In genomic region chr13:30410705-30411125, GRCh38 we compare ENCODE assay signal across 35 cellular contexts. TPM values are rescaled to one million over a fixed set of nuclear protein-coding genes. Genes with fewer than 3 reads are reported as not detected.
DNase-seq lines count a peak whose midpoint lies in the region; FAIRE-seq and TF ChIP-seq lines count a peak whose summit lies in the region.
"Had no signal": no experiment of that assay in that cellular context is flagged by ENCODE, and none has a peak within 500 bp of the region (broad histone marks: within the 10 kb centered on the region; RNA-seq: fewer than 3 reads in every experiment).

No MANE protein-coding gene starts in this region.

- H3K4me3 ChIP-seq in mammary epithelial cell (replicated peaks in 1 of 3; ENCODE audit: insufficient read depth in 1 of 3, low read depth in 2 of 3, low read length in 3 of 3): no peak overlapping the region
- H3K4me3 ChIP-seq in astrocyte (ENCODE audit: insufficient read depth, low read depth, low read length): no peak overlapping the region
- H3K4me3 ChIP-seq in neutrophil (ENCODE audit: low read depth in 1 of 2, low read length in 1 of 2): no peak overlapping the region
- no peak overlapping the region for H3K4me3 ChIP-seq in uterus
- H3K4me3 ChIP-seq in Caco-2 (ENCODE audit: low read depth, low read length): no peak overlapping the region
- H3K4me3 ChIP-seq: dorsolateral prefrontal cortex, GM12878, heart right ventricle, pancreas, right atrium auricular region, upper lobe of right lung had no signal

- no peaks in the 10 kb centered on the region for H3K9me3 Mint-ChIP-seq in MCF 10A (ENCODE audit: unreplicated experiment)
- no peaks in the 10 kb centered on the region for H3K9me3 Mint-ChIP-seq in astrocyte (ENCODE audit: unreplicated experiment)
- no peaks in the 10 kb centered on the region for H3K9me3 Mint-ChIP-seq in Caco-2 (ENCODE audit: unreplicated experiment)
- H3K9me3 Mint-ChIP-seq: activated CD4-positive, alpha-beta T cell treated with anti-CD3 and anti-CD28 coated beads, Interleukin-2, amount 10 ng/mL, durations not matched to agents 24 days and 14 days; activated naive CD4-positive, alpha-beta T cell treated with anti-CD3 and anti-CD28 coated beads, Interleukin-2, amount 10 ng/mL, durations not matched to agents 7 days and 5 days; activated T-cell treated with anti-CD3 and anti-CD28 coated beads, Interleukin-2, amount 50 U/mL, for 72 hours; H9; naive B cell had no signal

- H3K36me3 ChIP-seq in mammary epithelial cell (ENCODE audit: insufficient read depth, low read length) (no peaks in the 10 kb centered on the region), astrocyte (ENCODE audit: insufficient read depth, low read length) (no peaks in the 10 kb centered on the region), neutrophil (no peaks in the 10 kb centered on the region), uterus (no peaks in the 10 kb centered on the region), Caco-2 (ENCODE audit: control insufficient read depth, insufficient read depth, low read length) (no peaks in the 10 kb centered on the region)
- H3K36me3 ChIP-seq: heart right ventricle, pancreas, right atrium auricular region, upper lobe of right lung had no signal

- POLR2A ChIA-PET in MCF 10A (lab: Yijun Ruan, JAX) (interaction anchor here (7.6 kb wide), 1 partner anchor 9 kb away, joined by 53 read pairs; the partner anchor contains the start of gene UBE2L5), Caco-2 (lab: Charles Lee) (interaction anchor here (1.0 kb wide), 1 partner anchor 14 kb away, joined by 3 read pairs; no protein-coding TSS in a partner anchor)

- DNase-seq in MCF 10A (ENCODE audit: unreplicated experiment): no peak
- DNase-seq in mammary epithelial cell: no peak
- peak; percentile 27 for DNase-seq in astrocyte (ENCODE audit: low read depth)
- DNase-seq in uterus: no peak
- no peak for DNase-seq in stimulated activated CD4-positive, alpha-beta T cell treated with anti-CD3 and anti-CD28 coated beads, Interleukin-2, amount 100 ng/mL, for 24 hours
- DNase-seq in glomerular visceral epithelial cell (ENCODE audit: extremely low spot score): no peak
- no peak for DNase-seq in Caco-2
- DNase-seq: 8988T; activated CD4-positive, alpha-beta T cell treated with anti-CD3 and anti-CD28 coated beads, Interleukin-2, amount 10 ng/mL, durations not matched to agents 24 days and 14 days; activated naive CD4-positive, alpha-beta T cell treated with anti-CD3 and anti-CD28 coated beads, Interleukin-2, amount 10 ng/mL, durations not matched to agents 7 days and 5 days; activated T-cell treated with anti-CD3 and anti-CD28 coated beads, Interleukin-2, amount 50 U/mL, for 72 hours; anterior cingulate cortex; central memory CD4-positive, alpha-beta T cell; DND-41; dorsolateral prefrontal cortex; H9; heart right ventricle; Kasumi-1; left cardiac atrium; naive B cell; NCI-H1092; NCI-H1930; NCI-H345; NCI-H774; OCI-M1; pancreas; stimulated activated CD4-positive, alpha-beta T cell treated with anti-CD3 and anti-CD28 coated beads, Interleukin-12 subunit alpha, Interleukin-12 subunit beta, amount 100 ng/mL, for 4 hours; stimulated activated CD4-positive, alpha-beta T cell treated with anti-CD3 and anti-CD28 coated beads, Interleukin-4, amount 100 ng/mL, for 4 hours; stimulated activated naive CD8-positive, alpha-beta T cell treated with anti-CD3 and anti-CD28 coated beads, Interleukin-15, Interleukin-2, amounts not matched to agents 100 U/mL and 50 U/mL, for 24 hours; upper lobe of right lung had no signal

- H3K27ac ChIP-seq in mammary epithelial cell (ENCODE audit: insufficient read depth, low read depth, low read length): no peak overlapping the region
- H3K27ac ChIP-seq in astrocyte (ENCODE audit: low read depth, low read length): no peak overlapping the region
- peak overlapping the region; percentile 85 for H3K27ac ChIP-seq in neutrophil
- peak overlapping the region; percentile 94 to 96 for H3K27ac ChIP-seq in uterus
- H3K27ac ChIP-seq: pancreas, upper lobe of right lung, VCaP had no signal

- in situ Hi-C loops in mammary epithelial cell (cut with MboI; ENCODE audit: low sequenced_read_pairs in 2 of 2): no loop called here

- CTCF ChIA-PET in MCF 10A (lab: Yijun Ruan, JAX): interaction anchor here (0.6 to 0.7 kb wide), 3 partner anchors 14 to 271 kb away, joined by 3 to 4 read pairs (median 3); no protein-coding TSS in a partner anchor
- CTCF ChIA-PET in mammary epithelial cell (lab: Charles Lee; ENCODE audit: low non-redundant PET): no interaction called here
- CTCF ChIA-PET in Caco-2 (lab: Charles Lee): no interaction called here

- no peak overlapping the region for H3K9ac ChIP-seq in mammary epithelial cell (ENCODE audit: insufficient read depth, low read length)
- no peak overlapping the region for H3K9ac ChIP-seq in astrocyte (ENCODE audit: low read length)

- H3K4me1 Mint-ChIP-seq in MCF 10A (ENCODE audit: insufficient read depth, unreplicated experiment) (peaks cover 12% of the 10 kb centered on the region), astrocyte (ENCODE audit: low read depth, unreplicated experiment) (peaks cover 12% of the 10 kb centered on the region), Caco-2 (ENCODE audit: low read depth, unreplicated experiment) (no peaks in the 10 kb centered on the region)

- no peaks in the 10 kb centered on the region for H4K20me1 ChIP-seq in mammary epithelial cell (ENCODE audit: insufficient read depth, low read length)
- no peaks in the 10 kb centered on the region for H4K20me1 ChIP-seq in astrocyte (ENCODE audit: insufficient read depth, low read length)

- BruUV-seq in MCF 10A (replicated peaks; lab: Mats Ljungman, UMichigan) (no TSS peak), mammary epithelial cell (replicated peaks; lab: Mats Ljungman, UMichigan) (no TSS peak), Caco-2 (replicated peaks; lab: Mats Ljungman, UMichigan) (no TSS peak)

- H3K36me3 Mint-ChIP-seq in MCF 10A (ENCODE audit: insufficient read depth, unreplicated experiment) (peaks cover 5% of the 10 kb centered on the region), astrocyte (ENCODE audit: low read depth, unreplicated experiment) (no peaks in the 10 kb centered on the region), Caco-2 (ENCODE audit: insufficient read depth, unreplicated experiment) (peaks cover 5% of the 10 kb centered on the region)
- H3K36me3 Mint-ChIP-seq: naive B cell had no signal

- TF ChIP-seq CTCF in MCF 10A (IDR thresholded peaks at IDR 0.05; ENCODE audit: unreplicated experiment) (no peak), mammary epithelial cell (conservative IDR thresholded peaks at IDR 0.05 in 1 of 2, IDR thresholded peaks at IDR 0.05 in 1 of 2; ENCODE audit: extremely low read depth in 1 of 2, insufficient read depth in 1 of 2, low read depth in 1 of 2, low read length in 2 of 2) (no peak), astrocyte (IDR thresholded peaks at IDR 0.05; ENCODE audit: insufficient read depth, low read depth, low read length) (no peak), neutrophil (IDR thresholded peaks at IDR 0.05) (no peak), uterus (IDR thresholded peaks at IDR 0.05) (no peak), Caco-2 (IDR thresholded peaks at IDR 0.05; ENCODE audit: insufficient read depth in 1 of 2, low read depth in 1 of 2, low read length in 1 of 2, severe bottlenecking in 1 of 2, unreplicated experiment in 1 of 2) (no peak)

- H3K9me3 ChIP-seq in mammary epithelial cell (replicated peaks; ENCODE audit: insufficient read depth, low read length) (no peaks in the 10 kb centered on the region), astrocyte (ENCODE audit: insufficient read depth, low read depth, low read length) (no peaks in the 10 kb centered on the region), neutrophil (no peaks in the 10 kb centered on the region), uterus (no peaks in the 10 kb centered on the region), Caco-2 (no peaks in the 10 kb centered on the region)
- H3K9me3 ChIP-seq: heart right ventricle, pancreas, right atrium auricular region, upper lobe of right lung had no signal

- H3K4me3 Mint-ChIP-seq in MCF 10A (ENCODE audit: unreplicated experiment) (no peak overlapping the region), astrocyte (ENCODE audit: unreplicated experiment) (no peak overlapping the region), Caco-2 (ENCODE audit: unreplicated experiment) (no peak overlapping the region)
- H3K4me3 Mint-ChIP-seq: activated CD4-positive, alpha-beta T cell treated with anti-CD3 and anti-CD28 coated beads, Interleukin-2, amount 10 ng/mL, durations not matched to agents 24 days and 14 days; activated naive CD4-positive, alpha-beta T cell treated with anti-CD3 and anti-CD28 coated beads, Interleukin-2, amount 10 ng/mL, durations not matched to agents 7 days and 5 days; activated T-cell treated with anti-CD3 and anti-CD28 coated beads, Interleukin-2, amount 50 U/mL, for 72 hours; H9 had no signal

- dilution Hi-C loops in mammary epithelial cell (cut with HindIII; ENCODE audit: low sequenced_read_pairs): no loop called here

- TF ChIP-seq POLR2A in uterus (IDR thresholded peaks at IDR 0.05): no peak

- H3K79me2 ChIP-seq in mammary epithelial cell (ENCODE audit: insufficient read depth, low read length): no peaks in the 10 kb centered on the region
- H3K79me2 ChIP-seq in astrocyte (ENCODE audit: insufficient read depth, low read length): no peaks in the 10 kb centered on the region

- FAIRE-seq in astrocyte (lab: Jason Lieb, UNC): no peak
- FAIRE-seq: endothelial cell of umbilical vein, GM12878, pancreas had no signal

- H3K4me2 ChIP-seq in mammary epithelial cell (ENCODE audit: insufficient read depth, low read depth, low read length) (no peak overlapping the region), astrocyte (ENCODE audit: low read length) (peak overlapping the region; percentile 16)

- peak overlapping the region; percentile 63 for H3K27ac Mint-ChIP-seq in MCF 10A (ENCODE audit: low read depth, unreplicated experiment)
- no peak overlapping the region for H3K27ac Mint-ChIP-seq in astrocyte (ENCODE audit: unreplicated experiment)
- no peak overlapping the region for H3K27ac Mint-ChIP-seq in Caco-2 (ENCODE audit: unreplicated experiment)
- H3K27ac Mint-ChIP-seq: activated naive CD4-positive, alpha-beta T cell treated with anti-CD3 and anti-CD28 coated beads, Interleukin-2, amount 10 ng/mL, durations not matched to agents 7 days and 5 days; activated T-cell treated with anti-CD3 and anti-CD28 coated beads, Interleukin-2, amount 50 U/mL, for 72 hours; H9 had no signal

- WGBS in mammary epithelial cell (ENCODE audit: low coverage, missing lambda C conversion rate): 92% methylated on average over 2 of the region's 2 CpGs

- H3K27me3 Mint-ChIP-seq in MCF 10A (ENCODE audit: insufficient read depth, unreplicated experiment): no peaks in the 10 kb centered on the region
- H3K27me3 Mint-ChIP-seq in astrocyte (ENCODE audit: low read depth, unreplicated experiment): peaks cover 3% of the 10 kb centered on the region
- H3K27me3 Mint-ChIP-seq in Caco-2 (ENCODE audit: insufficient read depth, unreplicated experiment): no peaks in the 10 kb centered on the region
- H3K27me3 Mint-ChIP-seq: naive B cell had no signal

- intact Hi-C loops in MCF 10A (cut with micrococcal nuclease): loop anchor here (5.0 kb wide), 1 partner anchor 153 kb away; no protein-coding TSS in a partner anchor
- intact Hi-C loops in mammary epithelial cell (cut with micrococcal nuclease): no loop called here
- intact Hi-C loops in uterus (cut with DNase I; ENCODE audit: low total_unique reads): no loop called here
- intact Hi-C loops in Caco-2 (cut with micrococcal nuclease; ENCODE audit: unreplicated experiment): no loop called here

- H2AFZ ChIP-seq in mammary epithelial cell (ENCODE audit: low read depth, low read length) (no peak overlapping the region), astrocyte (ENCODE audit: low read depth, low read length) (no peak overlapping the region)

- H3K4me1 ChIP-seq in mammary epithelial cell (ENCODE audit: insufficient read depth, low read length): peaks cover 7% of the 10 kb centered on the region
- peaks cover 9% of the 10 kb centered on the region for H3K4me1 ChIP-seq in astrocyte (ENCODE audit: insufficient read depth, low read length)
- H3K4me1 ChIP-seq in neutrophil (ENCODE audit: control insufficient read depth in 1 of 2, insufficient read depth in 1 of 2, low read depth in 1 of 2, low read length in 1 of 2): peaks cover 63% of the 10 kb centered on the region in 2 experiments
- H3K4me1 ChIP-seq in uterus: peaks cover 5 to 8% of the 10 kb centered on the region in 2 donors
- H3K4me1 ChIP-seq in Caco-2: 0 out of 2 replicates have a peak, but pooled peaks cover 5% of the 10 kb centered on the region

- H3K27me3 ChIP-seq in mammary epithelial cell (ENCODE audit: insufficient read depth, low read length) (no peaks in the 10 kb centered on the region), astrocyte (ENCODE audit: insufficient read depth, low read length) (no peaks in the 10 kb centered on the region), neutrophil (no peaks in the 10 kb centered on the region), uterus (no peaks in the 10 kb centered on the region), Caco-2 (replicated peaks; ENCODE audit: control insufficient read depth, insufficient read depth, low read length) (no peaks in the 10 kb centered on the region)
- H3K27me3 ChIP-seq: dorsolateral prefrontal cortex, heart right ventricle, pancreas, right atrium auricular region, upper lobe of right lung had no signal

RNA-seq across cellular contexts. Expression of gene UBE2L5, which starts 11.6 kb away (rescaled TPM):
- total RNA-seq in MCF 10A (2022) (not detected in 2 replicates), mammary epithelial cell (not detected), astrocyte (not detected in 2 replicates), uterus (1 to 10 TPM in 1 of 4 donors, under 1 TPM in 1, not detected in 2; 0.21 to 2.8 TPM), Caco-2 (2022) (not detected in 2 replicates)
- polyA plus RNA-seq in mammary epithelial cell: not detected
- 0.67 TPM for polyA minus RNA-seq in mammary epithelial cell
- total RNA-seq: activated CD4-positive, alpha-beta T cell treated with anti-CD3 and anti-CD28 coated beads, Interleukin-2, amount 10 ng/mL, durations not matched to agents 24 days and 14 days; activated T-cell treated with anti-CD3 and anti-CD28 coated beads, Interleukin-2, amount 50 U/mL, for 72 hours; endothelial cell of umbilical vein; left cardiac atrium; pancreas; upper lobe of right lung had no signal
- polyA plus RNA-seq: endothelial cell of umbilical vein had no signal

RNA-seq across cellular contexts. Expression of gene HMGB1, which starts 55.0 kb away (rescaled TPM):
- total RNA-seq in MCF 10A (2022) (302 and 307 TPM in 2 replicates), mammary epithelial cell (100 to 1,000 TPM in 1 of 2 donors, 10 to 100 TPM in 1; 78.0 to 273 TPM), astrocyte (177 and 200 TPM in 2 replicates), uterus (100 to 1,000 TPM; 223 to 629 (median 402) TPM), Caco-2 (2022) (569 and 598 TPM in 2 replicates)
- polyA plus RNA-seq in mammary epithelial cell: 192 TPM
- polyA minus RNA-seq in mammary epithelial cell: 58.7 TPM

Comparison
In these comparisons a context has a peak if more than half of its experiments do, and no peak if none do; other contexts are left out.
1. H3K27ac ChIP-seq: peak in neutrophil (single experiment) and uterus (2 of 2); none in mammary epithelial cell (single experiment) and astrocyte (single experiment).